ENCODE assay signal across 8 cellular contexts in genomic region chr3:19947549-19948071, GRCh38. TPM values are rescaled to one million over a fixed set of nuclear protein-coding genes. Genes with fewer than 3 reads are reported as not detected.
DNase-seq lines count a peak whose midpoint lies in the region; ATAC-seq, FAIRE-seq and TF ChIP-seq lines count a peak whose summit lies in the region.

No MANE protein-coding gene starts in this region.

- peaks cover 15% of the 10 kb centered on the region for H4K20me1 ChIP-seq in SU-DHL-6 (ENCODE audit: low read depth, low read length)

- H3K27ac ChIP-seq in SU-DHL-6 (ENCODE audit: low read depth, low read length) (peak overlapping the region; percentile 70), right cardiac atrium (ENCODE audit: low read length) (peak overlapping the region; percentile 92)

- peak overlapping the region; percentile 97 to 99 (median 98) for H3K27ac Mint-ChIP-seq in CD14-positive monocyte

- intact Hi-C loops in CD14-positive monocyte (cut with micrococcal nuclease) (loop anchor here (2.0 to 5.0 kb wide), 2 partner anchors 95 to 239 kb away; partner anchors contain the start of genes KAT2B (in 2 of the 2) and SGO1 (in 2 of the 2)), right cardiac atrium (cut with DNase I) (loop anchor here in 2 of 4 donors (5.0 to 10.0 kb wide), 2 partner anchors 95 to 237 kb away; partner anchors contain the start of genes SGO1 (in 2 of the 2) and KAT2B (in 1 of the 2))

- peak overlapping the region; percentile 19 for H2AFZ ChIP-seq in SU-DHL-6 (ENCODE audit: low read depth, low read length, severe bottlenecking)

- DNase-seq in CD14-positive monocyte (ENCODE audit: low spot score), result peak; percentile 66
- DNase-seq in HuH-7 (ENCODE audit: low spot score), result peak; percentile 51
- peak in 43 of 56 donors; percentile 2 to 78 (median 44) for DNase-seq in amygdala (lab: John Stamatoyannopoulos, UW)
- peak in 2 of 3 donors; percentile 60 to 73 for DNase-seq in right cardiac atrium
- DNase-seq in putamen (ENCODE audit: low spot score), result peak; percentile 35
- DNase-seq in RCC 7860 (ENCODE audit: low spot score), result no peak

- no peaks in the 10 kb centered on the region for H3K27me3 ChIP-seq in SU-DHL-6 (ENCODE audit: low read length)
- no peaks in the 10 kb centered on the region for H3K27me3 ChIP-seq in right cardiac atrium (ENCODE audit: control insufficient read depth, insufficient read depth)

- peaks cover 13 to 17% of the 10 kb centered on the region in 2 donors for H3K36me3 Mint-ChIP-seq in CD14-positive monocyte

- H3K27me3 Mint-ChIP-seq in CD14-positive monocyte (ENCODE audit: low read depth in 3 of 3), result no peaks in the 10 kb centered on the region

- H3K9me3 ChIP-seq in SU-DHL-6 (ENCODE audit: insufficient read depth, low read length), result no peaks in the 10 kb centered on the region
- H3K9me3 ChIP-seq in right cardiac atrium (ENCODE audit: control insufficient read depth, low read length), result no peaks in the 10 kb centered on the region

- no peaks in the 10 kb centered on the region for H3K4me1 ChIP-seq in right cardiac atrium (ENCODE audit: control insufficient read depth, insufficient read depth, low read length)

- peaks cover 28% of the 10 kb centered on the region for H3F3A ChIP-seq in SU-DHL-6 (ENCODE audit: insufficient read depth)

- peak overlapping the region; percentile 90 for H3K4me2 ChIP-seq in SU-DHL-6 (ENCODE audit: low read depth, low read length, poor library complexity, severe bottlenecking)

- H3K9me3 Mint-ChIP-seq in CD14-positive monocyte, result peaks cover 0 to 2% (median 0%) of the 10 kb centered on the region in 7 donors

- peak overlapping the region; percentile 67 for H3K9ac ChIP-seq in SU-DHL-6 (ENCODE audit: low read length)

- H3K4me1 Mint-ChIP-seq in CD14-positive monocyte, result peaks cover 38% of the 10 kb centered on the region

- peak overlapping the region; percentile 98 for H3K4me3 Mint-ChIP-seq in CD14-positive monocyte

- H3K36me3 ChIP-seq in SU-DHL-6 (ENCODE audit: low read length), result peaks cover 13% of the 10 kb centered on the region; the same call in 1 of the 2 replicates

- under 1% methylated on average over 27 of the region's 27 CpGs for WGBS in right cardiac atrium

- TF ChIP-seq CTCF in CD14-positive monocyte (IDR thresholded peaks at IDR 0.05) (no peak), SU-DHL-6 (IDR thresholded peaks at IDR 0.05; ENCODE audit: insufficient read depth, low read length, poor library complexity, severe bottlenecking) (no peak)

- H3K4me3 ChIP-seq in SU-DHL-6 (ENCODE audit: insufficient read depth, low read length, poor library complexity, severe bottlenecking) (peak overlapping the region; percentile 82), right cardiac atrium (ENCODE audit: low read length) (peak overlapping the region; percentile 84)

- peak; percentile 16 for ATAC-seq in GM21390 (IDR thresholded peaks at IDR 0.05; ENCODE audit: unreplicated experiment)
- ATAC-seq in right cardiac atrium, result peak; percentile 40 to 60

- no peak for FAIRE-seq in RCC 7860 (lab: Jason Lieb, UNC)

- H3K79me2 ChIP-seq in SU-DHL-6 (ENCODE audit: insufficient read depth, low read length), result peaks cover 57% of the 10 kb centered on the region

- H3K9me2 ChIP-seq in SU-DHL-6 (replicated peaks; ENCODE audit: insufficient read depth, low read length), result no peaks in the 10 kb centered on the region

RNA-seq across cellular contexts. Expression of gene RAB5A, which starts 0.7 kb away (rescaled TPM):
- polyA plus RNA-seq in CD14-positive monocyte, result 10 to 100 TPM; 33.8 to 60.2 TPM
- total RNA-seq in right cardiac atrium, result 10 to 100 TPM; 45.2 to 71.3 (median 47.9) TPM
- 32.5 TPM for polyA plus RNA-seq in right cardiac atrium

RNA-seq across cellular contexts. Expression of gene EFHB, which starts 13.6 kb away (rescaled TPM):
- polyA plus RNA-seq in CD14-positive monocyte (under 1 TPM; 0.16 to 0.80 TPM), right cardiac atrium (2.2 TPM)
- total RNA-seq in right cardiac atrium, result 1 to 10 TPM in 1 of 4 donors, under 1 TPM in 2, not detected in 1; 0.26 to 1.4 (median 0.50) TPM
